8 cellular contexts compared by ENCODE assay signal in genomic region chr2:227717687-227718567, GRCh38. TPM values are rescaled to one million over a fixed set of nuclear protein-coding genes. Genes with fewer than 3 reads are reported as not detected.
A peak's percentile ranks its signal among the peaks of the same experiment; 100 is the strongest.
DNase-seq lines count a peak whose midpoint lies in the region; ATAC-seq and TF ChIP-seq lines count a peak whose summit lies in the region.

SLC19A3 (minus strand) TSS chr2:227718028; CDS start chr2:227702318, 15,710 bp downstream.

- 10 to 11% methylated on average over 18 to 20 of the region's 35 CpGs for WGBS in thyroid gland, 2 donors

- no peaks in the 10 kb centered on the region for H3K27me3 ChIP-seq in fibroblast of lung (ENCODE audit: control insufficient read depth, insufficient read depth, low read length)
- no peaks in the 10 kb centered on the region for H3K27me3 ChIP-seq in thyroid gland

- CTCF ChIA-PET in activated CD4-positive, alpha-beta T cell treated with anti-CD3 and anti-CD28 coated beads for 36 hours (lab: Charles Lee): no interaction called here
- CTCF ChIA-PET in RWPE1 (lab: Yijun Ruan, JAX): interaction anchor here (0.7 kb wide), 1 partner anchor 60 kb away, joined by 4 read pairs; no protein-coding TSS in a partner anchor

- H3K79me2 ChIP-seq in fibroblast of lung (ENCODE audit: control insufficient read depth, insufficient read depth, low read length): no peaks in the 10 kb centered on the region

- peak within 1 kb of the TSS; percentile 74 for H2AFZ ChIP-seq in fibroblast of lung (ENCODE audit: low read length)

- no peaks in the 10 kb centered on the region for H4K20me1 ChIP-seq in fibroblast of lung (ENCODE audit: control insufficient read depth, extremely low read depth, insufficient read depth, low read length)

- H3K4me3 ChIP-seq in fibroblast of lung (replicated peaks in 1 of 4; ENCODE audit: control extremely low read depth in 1 of 4, insufficient read depth in 1 of 4, low read depth in 3 of 4, low read length in 4 of 4) (peak within 1 kb of the TSS; percentile 47 to 54 (median 49)), thyroid gland (replicated peaks in 1 of 3) (peak within 1 kb of the TSS in 1 of 3 donors; percentile 14)

- peaks cover 8% of the 10 kb centered on the region for H3K27me3 Mint-ChIP-seq in activated CD4-positive, alpha-beta T cell treated with anti-CD3 and anti-CD28 coated beads for 36 hours

- peaks cover 4% of the 10 kb centered on the region for H3K4me1 Mint-ChIP-seq in activated CD4-positive, alpha-beta T cell treated with anti-CD3 and anti-CD28 coated beads for 36 hours

- H3K4me3 Mint-ChIP-seq in activated CD4-positive, alpha-beta T cell treated with anti-CD3 and anti-CD28 coated beads for 36 hours: no peak within 1 kb of the TSS

- no peaks in the 10 kb centered on the region for H3K36me3 Mint-ChIP-seq in activated CD4-positive, alpha-beta T cell treated with anti-CD3 and anti-CD28 coated beads for 36 hours (ENCODE audit: low read depth)

- H3K9ac ChIP-seq in fibroblast of lung (ENCODE audit: insufficient read depth, low read length): peak within 1 kb of the TSS; percentile 23

- no peak for ATAC-seq in activated CD4-positive, alpha-beta T cell treated with anti-CD3 and anti-CD28 coated beads for 36 hours
- ATAC-seq in HG03108 (IDR thresholded peaks at IDR 0.05; ENCODE audit: unreplicated experiment): no peak

- H3K4me1 ChIP-seq in fibroblast of lung (ENCODE audit: control insufficient read depth, extremely low read depth, insufficient read depth, low read length) (no peaks in the 10 kb centered on the region), thyroid gland (peaks cover 0 to 4% of the 10 kb centered on the region in 2 donors)

- H3K36me3 ChIP-seq in fibroblast of lung (ENCODE audit: control insufficient read depth, insufficient read depth, low read length) (no peaks in the 10 kb centered on the region), thyroid gland (no peaks in the 10 kb centered on the region)

- intact Hi-C loops in activated CD4-positive, alpha-beta T cell treated with anti-CD3 and anti-CD28 coated beads for 36 hours (cut with DNase I, micrococcal nuclease): no loop called here
- intact Hi-C loops in thyroid gland (cut with DNase I): no loop called here

- no peak within 1 kb of the TSS for H3K27ac Mint-ChIP-seq in activated CD4-positive, alpha-beta T cell treated with anti-CD3 and anti-CD28 coated beads for 36 hours

- no peaks in the 10 kb centered on the region for H3K9me3 Mint-ChIP-seq in activated CD4-positive, alpha-beta T cell treated with anti-CD3 and anti-CD28 coated beads for 36 hours (ENCODE audit: low read depth)

- POLR2A ChIA-PET in activated CD4-positive, alpha-beta T cell treated with anti-CD3 and anti-CD28 coated beads for 36 hours (lab: Charles Lee): no interaction called here
- POLR2A ChIA-PET in RWPE1 (lab: Yijun Ruan, JAX; ENCODE audit: low non-redundant PET): no interaction called here

- H3K27ac ChIP-seq in RWPE1 (no peak within 1 kb of the TSS), fibroblast of lung (ENCODE audit: insufficient read depth, low read length) (no peak within 1 kb of the TSS), thyroid gland (peak within 1 kb of the TSS in 1 of 3 donors; percentile 13)

- in situ Hi-C loops in GM13977 (cut with MboI; ENCODE audit: low pct_unique_long_range_greater_than_20kb, low sequenced_read_pairs, unreplicated experiment): no loop called here

- no peak for TF ChIP-seq POLR2A in thyroid gland (IDR thresholded peaks at IDR 0.05)

- H3K4me2 ChIP-seq in fibroblast of lung (ENCODE audit: extremely low read depth, insufficient read depth, low read length): peak within 1 kb of the TSS; percentile 90

- TF ChIP-seq CTCF in RWPE1 (conservative IDR thresholded peaks at IDR 0.05; ENCODE audit: low read depth) (no peak), fibroblast of lung (conservative IDR thresholded peaks at IDR 0.05 in 1 of 2, IDR thresholded peaks at IDR 0.05 in 1 of 2; ENCODE audit: low read depth in 1 of 2, low read length in 2 of 2) (no peak), thyroid gland (IDR thresholded peaks at IDR 0.05) (no peak), GM13977 (IDR thresholded peaks at IDR 0.05; ENCODE audit: extremely low read depth, insufficient read depth, missing control alignments) (no peak)

- H3K9me3 ChIP-seq in fibroblast of lung (ENCODE audit: control insufficient read depth, insufficient read depth, low read depth, low read length): no peaks in the 10 kb centered on the region
- no peaks in the 10 kb centered on the region for H3K9me3 ChIP-seq in thyroid gland

- DNase-seq in activated CD4-positive, alpha-beta T cell treated with anti-CD3 and anti-CD28 coated beads for 36 hours: peak; percentile 38
- DNase-seq in activated CD4-positive, alpha-beta T cell treated with anti-CD3 and anti-CD28 coated beads for 4 hours: no peak
- DNase-seq in RWPE1 (ENCODE audit: low spot score): peak; percentile 68
- peak; percentile 85 to 94 for DNase-seq in fibroblast of lung (ENCODE audit: low read depth in 2 of 2)
- peak; percentile 82 for DNase-seq in midbrain (lab: John Stamatoyannopoulos, UW)
- peak; percentile 76 to 79 for DNase-seq in thyroid gland
- no peak for DNase-seq in GM13977 (ENCODE audit: low spot score)

RNA-seq across cellular contexts. Expression of gene SLC19A3, which starts in this region (rescaled TPM):
- total RNA-seq in activated CD4-positive, alpha-beta T cell treated with anti-CD3 and anti-CD28 coated beads for 36 hours: not detected
- total RNA-seq in fibroblast of lung (0.17 and 1.0 TPM in 2 replicates), thyroid gland (1 to 10 TPM in 1 of 4 donors, under 1 TPM in 3; 0.79 to 2.6 (median 0.86) TPM)
- polyA plus RNA-seq in fibroblast of lung: 0.11 and 0.16 TPM in 2 replicates
- 0.09 TPM in 1 of 2 replicates, not detected in the other for polyA plus RNA-seq in fibroblast of lung (2012)
- polyA minus RNA-seq in fibroblast of lung (ENCODE audit: low replicate concordance): 0.67 TPM in 1 of 2 replicates, not detected in the other

Comparison
In these comparisons a context has a peak if more than half of its experiments do, and no peak if none do; other contexts are left out.
1. Peak in DNase-seq in activated CD4-positive, alpha-beta T cell treated with anti-CD3 and anti-CD28 coated beads for 36 hours; RNA of the gene not detected or under 1 TPM.
2. DNase-seq: peak in RWPE1 (single experiment), fibroblast of lung (2 of 2), midbrain (single experiment) and thyroid gland (2 of 2); none in activated CD4-positive, alpha-beta T cell treated with anti-CD3 and anti-CD28 coated beads for 4 hours (0 of 2) and GM13977 (single experiment).